Comparison of ENCODE assay signal across 12 cellular contexts in genomic region chrX:2701600-2701999, GRCh38. TPM values are rescaled to one million over a fixed set of nuclear protein-coding genes. Genes with fewer than 3 reads are reported as not detected.
DNase-seq lines count a peak whose midpoint lies in the region; ATAC-seq and TF ChIP-seq lines count a peak whose summit lies in the region.
"Had no signal": no experiment of that assay in that cellular context is flagged by ENCODE, and none has a peak within 500 bp of the region (broad histone marks: within the 10 kb centered on the region; RNA-seq: fewer than 3 reads in every experiment).

No MANE protein-coding gene starts in this region.

- H3K4me3 Mint-ChIP-seq in activated CD8-positive, alpha-beta T cell treated with anti-CD3 and anti-CD28 coated beads for 36 hours = no peak overlapping the region
- H3K4me3 Mint-ChIP-seq in natural killer cell (peak overlapping the region; percentile 13), chondrocyte (ENCODE audit: unreplicated experiment) (no peak overlapping the region)

- peaks cover 6% of the 10 kb centered on the region for H3K9me3 Mint-ChIP-seq in activated CD8-positive, alpha-beta T cell treated with anti-CD3 and anti-CD28 coated beads for 36 hours
- H3K9me3 Mint-ChIP-seq in natural killer cell = no peaks in the 10 kb centered on the region
- H3K9me3 Mint-ChIP-seq in chondrocyte (ENCODE audit: low read depth) = no peaks in the 10 kb centered on the region

- no peaks in the 10 kb centered on the region for H3K27me3 ChIP-seq in H7 (ENCODE audit: control insufficient read depth, insufficient read depth, low read length)
- H3K27me3 ChIP-seq: pancreas had no signal

- intact Hi-C loops in activated CD8-positive, alpha-beta T cell treated with anti-CD3 and anti-CD28 coated beads for 36 hours (cut with micrococcal nuclease) = loop anchor here (5.0 kb wide), 1 partner anchor 54 kb away; no protein-coding TSS in a partner anchor
- intact Hi-C loops in natural killer cell (cut with micrococcal nuclease) = no loop called here

- DNase-seq in activated CD8-positive, alpha-beta T cell treated with anti-CD3 and anti-CD28 coated beads for 36 hours = no peak
- DNase-seq in natural killer cell (no peak), H7 (no peak), chondrocyte (ENCODE audit: low spot score) (no peak), NCI-H1105 treated with DMSO at 0.1 percent for 48 hours (lab: John Stamatoyannopoulos, UW) (no peak)
- DNase-seq: DMS79, hippocampal formation, PC-3 had no signal

- peaks cover 64% of the 10 kb centered on the region for H3K36me3 Mint-ChIP-seq in activated CD8-positive, alpha-beta T cell treated with anti-CD3 and anti-CD28 coated beads for 36 hours (ENCODE audit: low read depth)
- no peaks in the 10 kb centered on the region for H3K36me3 Mint-ChIP-seq in natural killer cell
- peaks cover 8% of the 10 kb centered on the region for H3K36me3 Mint-ChIP-seq in chondrocyte (ENCODE audit: low read depth)

- CTCF ChIA-PET in activated CD8-positive, alpha-beta T cell treated with anti-CD3 and anti-CD28 coated beads for 36 hours (lab: Charles Lee) = no interaction called here

- ATAC-seq in GM18498 (IDR thresholded peaks at IDR 0.05; ENCODE audit: unreplicated experiment) = peak; percentile 32
- peak; percentile 34 for ATAC-seq in HG02798 (IDR thresholded peaks at IDR 0.05; ENCODE audit: poor library complexity, unreplicated experiment)
- no peak for ATAC-seq in activated CD8-positive, alpha-beta T cell treated with anti-CD3 and anti-CD28 coated beads for 36 hours
- no peak for ATAC-seq in natural killer cell
- no peak for ATAC-seq in HG02588 (IDR thresholded peaks at IDR 0.05; ENCODE audit: unreplicated experiment)
- ATAC-seq: PC-3 had no signal

- TF ChIP-seq CTCF in activated CD8-positive, alpha-beta T cell treated with anti-CD3 and anti-CD28 coated beads for 36 hours (IDR thresholded peaks at IDR 0.05) = no peak
- TF ChIP-seq CTCF in natural killer cell (IDR thresholded peaks at IDR 0.05) = no peak
- TF ChIP-seq CTCF in chondrocyte (IDR thresholded peaks at IDR 0.05) = no peak

- POLR2A ChIA-PET in activated CD8-positive, alpha-beta T cell treated with anti-CD3 and anti-CD28 coated beads for 36 hours (lab: Charles Lee) = no interaction called here

- H3K27me3 Mint-ChIP-seq in activated CD8-positive, alpha-beta T cell treated with anti-CD3 and anti-CD28 coated beads for 36 hours = no peaks in the 10 kb centered on the region
- H3K27me3 Mint-ChIP-seq in natural killer cell (ENCODE audit: low read depth in 2 of 2) (no peaks in the 10 kb centered on the region), chondrocyte (ENCODE audit: low read depth) (no peaks in the 10 kb centered on the region)

- H3K36me3 ChIP-seq in H7 (replicated peaks; ENCODE audit: control insufficient read depth, insufficient read depth, low read length) = no peaks in the 10 kb centered on the region
- H3K36me3 ChIP-seq: pancreas had no signal

- H3K4me1 Mint-ChIP-seq in activated CD8-positive, alpha-beta T cell treated with anti-CD3 and anti-CD28 coated beads for 36 hours (ENCODE audit: low read depth) = peaks cover 93% of the 10 kb centered on the region
- H3K4me1 Mint-ChIP-seq in natural killer cell (peaks cover 66 to 79% of the 10 kb centered on the region in 2 donors), chondrocyte (ENCODE audit: low read depth) (peaks cover 68% of the 10 kb centered on the region)

- H3K4me3 ChIP-seq in H7 (ENCODE audit: insufficient read depth, low read depth, low read length) = no peak overlapping the region
- H3K4me3 ChIP-seq: pancreas had no signal

- peak overlapping the region; percentile 53 for H3K27ac Mint-ChIP-seq in activated CD8-positive, alpha-beta T cell treated with anti-CD3 and anti-CD28 coated beads for 36 hours
- H3K27ac Mint-ChIP-seq in natural killer cell (peak overlapping the region; percentile 74 to 86), chondrocyte (ENCODE audit: unreplicated experiment) (no peak overlapping the region)

RNA-seq across cellular contexts. Expression of gene CD99, which starts 10.5 kb away (rescaled TPM):
- 100 to 1,000 TPM; 121 to 123 TPM for total RNA-seq in activated CD8-positive, alpha-beta T cell treated with anti-CD3 and anti-CD28 coated beads for 36 hours
- total RNA-seq in natural killer cell (100 to 1,000 TPM; 312 to 340 (median 333) TPM), chondrocyte (381 to 570 TPM (median 560 TPM) in 3 replicates)
- 112 and 125 TPM in 2 replicates for total RNA-seq in H7 (2014; rRNA removed; shearing (Covaris generic))

RNA-seq across cellular contexts. Expression of gene XG, which starts 50.2 kb away (rescaled TPM):
- not detected for total RNA-seq in activated CD8-positive, alpha-beta T cell treated with anti-CD3 and anti-CD28 coated beads for 36 hours
- total RNA-seq in natural killer cell (under 1 TPM in 1 of 3 donors, not detected in 2; 0.85 TPM), chondrocyte (0.97 TPM in 1 of 3 replicates, not detected in the others)
- total RNA-seq in H7 (2014; rRNA removed; shearing (Covaris generic)) = 0.17 and 0.67 TPM in 2 replicates
- total RNA-seq: PC-3 had no signal

Comparison
In these comparisons a context has a peak if more than half of its experiments do, and no peak if none do; other contexts are left out.
1. ATAC-seq: peak in GM18498 (single experiment) and HG02798 (single experiment); none in activated CD8-positive, alpha-beta T cell treated with anti-CD3 and anti-CD28 coated beads for 36 hours (single experiment), natural killer cell (0 of 3) and HG02588 (single experiment).